Comparison of ENCODE assay signal across 1 cellular context in genomic region chr10:75449320-75450061, GRCh38.
TF ChIP-seq lines count a peak whose summit lies in the region.

No MANE protein-coding gene starts in this region.

TF ChIP-seq in GM12878, 131 proteins besides CTCF, POLR2A, EP300 and RAD21:
- TF ChIP-seq SKIL (IDR thresholded peaks at IDR 0.05; ENCODE audit: low read depth, poor library complexity, severe bottlenecking) = no peak
- TF ChIP-seq IKZF1 (conservative IDR thresholded peaks at IDR 0.05) = 0 out of 2 replicates have a peak, but pooled peaks have one; percentile 6
